Comparison of ENCODE assay signal across 17 cellular contexts in the genomic region with DNA sequence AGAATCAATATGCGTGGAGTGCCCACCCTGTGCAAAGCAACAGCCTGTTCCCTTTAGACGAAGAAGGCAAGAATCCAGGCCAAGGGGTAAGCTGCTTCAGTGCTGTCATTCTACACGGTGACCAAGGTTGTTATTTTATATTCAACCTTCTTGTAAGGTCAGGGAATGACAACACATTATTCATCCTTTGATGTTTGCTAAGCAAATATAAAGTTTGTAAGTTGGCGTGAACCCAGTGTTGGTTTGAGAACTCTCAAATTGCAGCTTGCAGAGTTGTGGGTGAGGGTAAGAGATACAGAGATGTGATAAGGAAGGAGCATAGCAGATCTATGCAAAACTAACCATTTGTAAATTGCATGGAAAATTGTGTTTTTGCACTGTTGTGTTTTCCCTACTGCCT.
DNase-seq lines count a peak whose midpoint lies in the region; ATAC-seq, FAIRE-seq and TF ChIP-seq lines count a peak whose summit lies in the region.
"Had no signal": no experiment of that assay in that cellular context is flagged by ENCODE, and none has a peak within 500 bp of the region (broad histone marks: within the 10 kb centered on the region; RNA-seq: fewer than 3 reads in every experiment).

No MANE protein-coding gene starts in this region.

- H3K4me1 ChIP-seq in HEK293 (ENCODE audit: control insufficient read depth, insufficient read depth, low read length) (peaks cover 10% of the 10 kb centered on the region), right lobe of liver (peaks cover 0 to 22% (median 10%) of the 10 kb centered on the region in 4 donors)

- no peaks in the 10 kb centered on the region for H3K9me3 Mint-ChIP-seq in CD4-positive, alpha-beta T cell
- peaks cover 6% of the 10 kb centered on the region for H3K9me3 Mint-ChIP-seq in activated naive CD8-positive, alpha-beta T cell treated with anti-CD3 and anti-CD28 coated beads, Interleukin-2, amount 10 ng/mL, durations not matched to agents 7 days and 5 days
- H3K9me3 Mint-ChIP-seq: GM23338 had no signal

- TF ChIP-seq POLR2A in right lobe of liver (IDR thresholded peaks at IDR 0.05) (no peak), H54 (IDR thresholded peaks at IDR 0.05; ENCODE audit: low read depth, low read length) (no peak)

- no peaks in the 10 kb centered on the region for H3K9me3 ChIP-seq in CD4-positive, alpha-beta T cell (ENCODE audit: control insufficient read depth, low read length)
- H3K9me3 ChIP-seq in HEK293 (ENCODE audit: control insufficient read depth, insufficient read depth, low read depth, low read length) (no peaks in the 10 kb centered on the region), right lobe of liver (no peaks in the 10 kb centered on the region)

- H3K27me3 Mint-ChIP-seq in CD4-positive, alpha-beta T cell, result no peaks in the 10 kb centered on the region
- H3K27me3 Mint-ChIP-seq in activated naive CD8-positive, alpha-beta T cell treated with anti-CD3 and anti-CD28 coated beads, Interleukin-2, amount 10 ng/mL, durations not matched to agents 7 days and 5 days, result no peaks in the 10 kb centered on the region
- H3K27me3 Mint-ChIP-seq: activated naive CD4-positive, alpha-beta T cell treated with anti-CD3 and anti-CD28 coated beads, Interleukin-2, amount 10 ng/mL, durations not matched to agents 7 days and 5 days; naive B cell had no signal

- H3K4me3 Mint-ChIP-seq in CD4-positive, alpha-beta T cell, result peak overlapping the region; percentile 59
- H3K4me3 Mint-ChIP-seq in activated naive CD8-positive, alpha-beta T cell treated with anti-CD3 and anti-CD28 coated beads, Interleukin-2, amount 10 ng/mL, durations not matched to agents 7 days and 5 days, result no peak overlapping the region
- H3K4me3 Mint-ChIP-seq: activated naive CD4-positive, alpha-beta T cell treated with anti-CD3 and anti-CD28 coated beads, Interleukin-2, amount 10 ng/mL, durations not matched to agents 7 days and 5 days; GM23338; naive B cell had no signal

- CTCF ChIA-PET in CD4-positive, alpha-beta T cell (lab: Charles Lee), result interaction anchor here (0.5 kb wide), 1 partner anchor 1911 kb away, joined by 5 read pairs; no protein-coding TSS in a partner anchor
- CTCF ChIA-PET in HEK293 (lab: Yijun Ruan, JAX), result no interaction called here

- H3K36me3 Mint-ChIP-seq in CD4-positive, alpha-beta T cell (ENCODE audit: low read depth), result no peaks in the 10 kb centered on the region
- H3K36me3 Mint-ChIP-seq in activated naive CD8-positive, alpha-beta T cell treated with anti-CD3 and anti-CD28 coated beads, Interleukin-2, amount 10 ng/mL, durations not matched to agents 7 days and 5 days, result peaks cover 8% of the 10 kb centered on the region
- H3K36me3 Mint-ChIP-seq: activated naive CD4-positive, alpha-beta T cell treated with anti-CD3 and anti-CD28 coated beads, Interleukin-2, amount 10 ng/mL, durations not matched to agents 7 days and 5 days had no signal

- TF ChIP-seq CTCF in CD4-positive, alpha-beta T cell (IDR thresholded peaks at IDR 0.05), result no peak
- TF ChIP-seq CTCF in HEK293 (tag by site-specific recombination; IDR thresholded peaks at IDR 0.05) (no peak), right lobe of liver (IDR thresholded peaks at IDR 0.05) (no peak)

- intact Hi-C loops in CD4-positive, alpha-beta T cell (cut with DNase I, micrococcal nuclease), result no loop called here
- intact Hi-C loops in right lobe of liver (cut with DNase I), result no loop called here

- H3K27ac Mint-ChIP-seq in CD4-positive, alpha-beta T cell, result peak overlapping the region; percentile 80
- H3K27ac Mint-ChIP-seq in activated naive CD8-positive, alpha-beta T cell treated with anti-CD3 and anti-CD28 coated beads, Interleukin-2, amount 10 ng/mL, durations not matched to agents 7 days and 5 days, result no peak overlapping the region
- H3K27ac Mint-ChIP-seq: activated naive CD4-positive, alpha-beta T cell treated with anti-CD3 and anti-CD28 coated beads, Interleukin-2, amount 10 ng/mL, durations not matched to agents 7 days and 5 days; GM23338 had no signal

- peaks cover 52% of the 10 kb centered on the region for H3K4me1 Mint-ChIP-seq in CD4-positive, alpha-beta T cell (ENCODE audit: low read depth)
- peaks cover 30% of the 10 kb centered on the region for H3K4me1 Mint-ChIP-seq in activated naive CD8-positive, alpha-beta T cell treated with anti-CD3 and anti-CD28 coated beads, Interleukin-2, amount 10 ng/mL, durations not matched to agents 7 days and 5 days

- WGBS in right lobe of liver (ENCODE audit: insufficient coverage, low coverage, low lambda C conversion rate, missing lambda C conversion rate), result 24% methylated on average over 4 of the region's 4 CpGs

- no peak for DNase-seq in CD4-positive, alpha-beta T cell
- no peak for DNase-seq in activated naive CD8-positive, alpha-beta T cell treated with anti-CD3 and anti-CD28 coated beads, Interleukin-2, amount 10 ng/mL, durations not matched to agents 7 days and 5 days
- DNase-seq in right lobe of liver (no peak), NCI-H2227 (lab: John Stamatoyannopoulos, UW; ENCODE audit: unreplicated experiment) (no peak), retina (no peak), H54 (ENCODE audit: insufficient read length, low spot score) (no peak)
- DNase-seq: activated CD8-positive, alpha-beta memory T cell treated with anti-CD3 and anti-CD28 coated beads for 24 hours; activated naive CD4-positive, alpha-beta T cell treated with anti-CD3 and anti-CD28 coated beads, Interleukin-2, amount 10 ng/mL, durations not matched to agents 7 days and 5 days; cerebellar nuclear complex; glutamatergic neuron; naive B cell; NCI-H1105 treated with DMSO at 0.1 percent for 48 hours; stimulated activated CD4-positive, alpha-beta T cell treated with anti-CD3 and anti-CD28 coated beads, Interleukin-4, amount 100 ng/mL, for 1 hour had no signal

- no peak overlapping the region for H3K27ac ChIP-seq in CD4-positive, alpha-beta T cell (ENCODE audit: low read depth, low read length)
- H3K27ac ChIP-seq in HEK293 (ENCODE audit: extremely low read depth, low read depth, low read length) (peak overlapping the region; percentile 35; the same call in 1 of the 2 replicates), right lobe of liver (no peak overlapping the region)

- no peaks in the 10 kb centered on the region for H3K27me3 ChIP-seq in CD4-positive, alpha-beta T cell (ENCODE audit: control insufficient read depth, insufficient read depth, low read length)
- no peaks in the 10 kb centered on the region for H3K27me3 ChIP-seq in right lobe of liver

- POLR2A ChIA-PET in CD4-positive, alpha-beta T cell (lab: Charles Lee), result interaction anchor here (0.8 to 1.2 kb wide), 2 partner anchors 11 to 30 kb away, joined by 3 to 5 read pairs; no protein-coding TSS in a partner anchor
- POLR2A ChIA-PET in HEK293 (lab: Yijun Ruan, JAX), result interaction anchor here (0.7 kb wide), 1 partner anchor 62 kb away, joined by 3 read pairs; no protein-coding TSS in a partner anchor
- POLR2A ChIA-PET in activated naive CD8-positive, alpha-beta T cell treated with anti-CD3 and anti-CD28 coated beads, Interleukin-2, amount 10 ng/mL, durations not matched to agents 7 days and 5 days (lab: Charles Lee), result no interaction called here

- FAIRE-seq in H54 (lab: Jason Lieb, UNC), result no peak
- FAIRE-seq: islet of Langerhans had no signal

- H3K36me3 ChIP-seq in HEK293 (ENCODE audit: control insufficient read depth in 2 of 2, insufficient read depth in 1 of 2, low read length in 2 of 2) (no peaks in the 10 kb centered on the region), right lobe of liver (no peaks in the 10 kb centered on the region)

- no peak overlapping the region for H3K4me3 ChIP-seq in HEK293 (ENCODE audit: low read depth, low read length)
- no peak overlapping the region for H3K4me3 ChIP-seq in right lobe of liver
- H3K4me3 ChIP-seq: GM23338 had no signal

- peak; percentile 49 for ATAC-seq in CD4-positive, alpha-beta T cell (ENCODE audit: poor library complexity)
- ATAC-seq in activated naive CD8-positive, alpha-beta T cell treated with anti-CD3 and anti-CD28 coated beads, Interleukin-2, amount 10 ng/mL, durations not matched to agents 7 days and 5 days (ENCODE audit: low read depth), result peak; percentile 51
- ATAC-seq in right lobe of liver, result peak; percentile 61 to 85 (median 81)
- ATAC-seq in GM19035 (IDR thresholded peaks at IDR 0.05; ENCODE audit: unreplicated experiment), result no peak
- ATAC-seq: GM23338 had no signal

TF ChIP-seq in HEK293, 187 proteins besides CTCF, POLR2A, EP300 and RAD21:
- TF ChIP-seq FEZF1 (tag by site-specific recombination; IDR thresholded peaks at IDR 0.05), result peak; percentile 65
- peak; percentile 70 for TF ChIP-seq SP7 (tag by site-specific recombination; IDR thresholded peaks at IDR 0.05)
- peak; percentile 79 for TF ChIP-seq ZNF843 (tag by site-specific recombination; IDR thresholded peaks at IDR 0.05)
- TF ChIP-seq ZNF248 (tag by site-specific recombination; IDR thresholded peaks at IDR 0.05), result no peak
- TF ChIP-seq GLI2 (tag by site-specific recombination; IDR thresholded peaks at IDR 0.05; ENCODE audit: borderline replicate concordance, low read depth), result peak; percentile 8; the same call in 1 of the 2 replicates
- peak; percentile 35; the same call in 1 of the 2 replicates for TF ChIP-seq ZBTB48 (tag by site-specific recombination; IDR thresholded peaks at IDR 0.05)
- peak; percentile 50; the same call in 1 of the 2 replicates for TF ChIP-seq TCF7L2 (IDR thresholded peaks at IDR 0.05; ENCODE audit: borderline replicate concordance, low read depth, low read length)
- no peak for TF ChIP-seq ZNF585B (tag by site-specific recombination; IDR thresholded peaks at IDR 0.05)
